ENCODE assay signal across 15 cellular contexts in the genomic region with DNA sequence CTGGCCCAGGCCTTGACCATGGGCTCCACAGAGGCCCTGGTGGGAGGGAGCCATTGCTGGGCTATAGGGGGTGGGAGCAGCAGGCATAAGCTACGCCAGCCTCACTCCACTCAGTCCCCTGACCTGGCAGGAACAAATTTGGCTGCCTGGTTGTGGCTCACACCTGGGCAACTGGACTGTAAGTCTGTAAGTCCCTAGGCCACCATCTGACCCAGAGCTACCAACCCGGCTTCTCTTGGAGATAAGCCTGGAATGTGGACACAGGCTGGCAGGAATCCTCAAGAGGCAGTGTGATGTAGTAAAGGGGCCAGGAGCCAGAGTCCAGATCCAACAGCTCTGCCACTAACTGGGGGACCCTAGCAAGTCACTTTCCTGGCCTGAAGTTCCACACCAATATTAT. TPM values are rescaled to one million over a fixed set of nuclear protein-coding genes. Genes with fewer than 3 reads are reported as not detected.
DNase-seq lines count a peak whose midpoint lies in the region; ATAC-seq and TF ChIP-seq lines count a peak whose summit lies in the region.
"Had no signal": no experiment of that assay in that cellular context is flagged by ENCODE, and none has a peak within 500 bp of the region (broad histone marks: within the 10 kb centered on the region; RNA-seq: fewer than 3 reads in every experiment).

No MANE protein-coding gene starts in this region.

- no peaks in the 10 kb centered on the region for H4K20me1 ChIP-seq in GM23338 (replicated peaks; ENCODE audit: insufficient read depth)

- no peaks in the 10 kb centered on the region for H3K9me2 ChIP-seq in GM23338 (ENCODE audit: insufficient read depth)

- no peaks in the 10 kb centered on the region for H3K36me3 Mint-ChIP-seq in Caco-2 (ENCODE audit: insufficient read depth, unreplicated experiment)
- no peaks in the 10 kb centered on the region for H3K36me3 Mint-ChIP-seq in CD4-positive, alpha-beta T cell (ENCODE audit: low read depth)
- H3K36me3 Mint-ChIP-seq in GM23338 (ENCODE audit: low read depth) = no peaks in the 10 kb centered on the region

- intact Hi-C loops in Caco-2 (cut with micrococcal nuclease; ENCODE audit: unreplicated experiment) (no loop called here), left ventricle myocardium superior (cut with micrococcal nuclease) (no loop called here), stomach (cut with DNase I; ENCODE audit: low total_unique reads) (no loop called here)
- intact Hi-C loops in CD4-positive, alpha-beta T cell (cut with DNase I, micrococcal nuclease) = no loop called here

- no peaks in the 10 kb centered on the region for H3K27me3 Mint-ChIP-seq in Caco-2 (ENCODE audit: insufficient read depth, unreplicated experiment)
- no peaks in the 10 kb centered on the region for H3K27me3 Mint-ChIP-seq in CD4-positive, alpha-beta T cell
- H3K27me3 Mint-ChIP-seq in GM23338 (ENCODE audit: insufficient read depth, low read depth, poor library complexity) = peaks cover 15% of the 10 kb centered on the region
- H3K27me3 Mint-ChIP-seq: IgD-negative memory B cell had no signal

- TF ChIP-seq CTCF in Caco-2 (IDR thresholded peaks at IDR 0.05; ENCODE audit: insufficient read depth in 1 of 2, low read depth in 1 of 2, low read length in 1 of 2, severe bottlenecking in 1 of 2, unreplicated experiment in 1 of 2) (no peak), stomach (IDR thresholded peaks at IDR 0.05) (no peak), GM23338 (conservative IDR thresholded peaks at IDR 0.05; ENCODE audit: low read depth in 2 of 2) (no peak)
- no peak for TF ChIP-seq CTCF in CD4-positive, alpha-beta T cell (IDR thresholded peaks at IDR 0.05)

- BruUV-seq in Caco-2 (replicated peaks; lab: Mats Ljungman, UMichigan) = no TSS peak

- peaks cover 4% of the 10 kb centered on the region for H3K4me1 Mint-ChIP-seq in Caco-2 (ENCODE audit: low read depth, unreplicated experiment)
- H3K4me1 Mint-ChIP-seq in CD4-positive, alpha-beta T cell (ENCODE audit: low read depth) = peaks cover 10% of the 10 kb centered on the region
- H3K4me1 Mint-ChIP-seq in GM23338 = no peaks in the 10 kb centered on the region

- H3K27ac ChIP-seq in stomach = peak overlapping the region in 2 of 5 donors; percentile 6 to 14
- H3K27ac ChIP-seq in CD4-positive, alpha-beta T cell (ENCODE audit: low read depth, low read length) = no peak overlapping the region
- no peak overlapping the region for H3K27ac ChIP-seq in GM23338 (ENCODE audit: low read depth)
- H3K27ac ChIP-seq: SJCRH30 had no signal

- H3F3A ChIP-seq in GM23338 (replicated peaks; ENCODE audit: low read depth) = no peaks in the 10 kb centered on the region

- H3K9me3 Mint-ChIP-seq in Caco-2 (ENCODE audit: unreplicated experiment) = no peaks in the 10 kb centered on the region
- H3K9me3 Mint-ChIP-seq in CD4-positive, alpha-beta T cell = no peaks in the 10 kb centered on the region
- H3K9me3 Mint-ChIP-seq in GM23338 = no peaks in the 10 kb centered on the region
- H3K9me3 Mint-ChIP-seq: IgD-negative memory B cell had no signal

- H3K9me3 ChIP-seq in Caco-2 = no peaks in the 10 kb centered on the region
- H3K9me3 ChIP-seq in stomach = no peaks in the 10 kb centered on the region
- no peaks in the 10 kb centered on the region for H3K9me3 ChIP-seq in CD4-positive, alpha-beta T cell (ENCODE audit: control insufficient read depth, low read length)
- H3K9me3 ChIP-seq: BE2C, SJCRH30 had no signal

- WGBS in stomach, 5 donors = 54 to 76% (median 63%) methylated on average over 2 of the region's 2 CpGs

- H3K79me2 ChIP-seq in GM23338 (replicated peaks; ENCODE audit: insufficient read depth) = no peaks in the 10 kb centered on the region

- H2AFZ ChIP-seq in GM23338 = no peak overlapping the region

- DNase-seq in Caco-2 = peak; percentile 39 to 68
- peak; percentile 20 for DNase-seq in astrocyte of the hippocampus (ENCODE audit: low read depth, low spot score)
- no peak for DNase-seq in left ventricle myocardium superior
- DNase-seq in stomach = peak; percentile 26
- DNase-seq in CD4-positive, alpha-beta T cell = no peak
- DNase-seq in GM23338 (ENCODE audit: low spot score) = no peak
- DNase-seq: BE2C, H7, NCI-H1417 treated with DMSO at 0.1 percent for 48 hours, NCI-H2081, NCI-H748 treated with DMSO at 0.1 percent for 48 hours, RPMI8226, SJCRH30 had no signal

- CTCF ChIA-PET in Caco-2 (lab: Charles Lee) = interaction anchor here (0.7 to 2.1 kb wide), 4 partner anchors 10 to 887 kb away, joined by 3 to 9 read pairs (median 4); no protein-coding TSS in a partner anchor
- CTCF ChIA-PET in CD4-positive, alpha-beta T cell (lab: Charles Lee) = no interaction called here

- TF ChIP-seq EP300 in stomach (IDR thresholded peaks at IDR 0.05) = no peak

- ATAC-seq in left ventricle myocardium superior (peak; percentile 59), GM21423 (IDR thresholded peaks at IDR 0.05; ENCODE audit: unreplicated experiment) (no peak), GM23338 (no peak)
- ATAC-seq in CD4-positive, alpha-beta T cell (ENCODE audit: poor library complexity) = no peak

- H3K36me3 ChIP-seq in Caco-2 (ENCODE audit: control insufficient read depth, insufficient read depth, low read length) (no peaks in the 10 kb centered on the region), stomach (no peaks in the 10 kb centered on the region), GM23338 (ENCODE audit: insufficient read depth) (no peaks in the 10 kb centered on the region)
- H3K36me3 ChIP-seq: BE2C, SJCRH30 had no signal

- H3K27me3 ChIP-seq in Caco-2 (replicated peaks; ENCODE audit: control insufficient read depth, insufficient read depth, low read length) (no peaks in the 10 kb centered on the region), stomach (no peaks in the 10 kb centered on the region), GM23338 (ENCODE audit: insufficient read depth) (no peaks in the 10 kb centered on the region)
- H3K27me3 ChIP-seq in CD4-positive, alpha-beta T cell (ENCODE audit: control insufficient read depth, insufficient read depth, low read length) = no peaks in the 10 kb centered on the region
- H3K27me3 ChIP-seq: BE2C, SJCRH30 had no signal

- no peak overlapping the region for H3K4me3 Mint-ChIP-seq in Caco-2 (ENCODE audit: unreplicated experiment)
- H3K4me3 Mint-ChIP-seq in CD4-positive, alpha-beta T cell = no peak overlapping the region
- no peak overlapping the region for H3K4me3 Mint-ChIP-seq in GM23338

- TF ChIP-seq POLR2A in stomach (IDR thresholded peaks at IDR 0.05) = no peak

- no peak overlapping the region for H3K4me2 ChIP-seq in GM23338

- H3K27ac Mint-ChIP-seq in Caco-2 (ENCODE audit: unreplicated experiment) (no peak overlapping the region), GM23338 (no peak overlapping the region)
- H3K27ac Mint-ChIP-seq in CD4-positive, alpha-beta T cell = no peak overlapping the region
- H3K27ac Mint-ChIP-seq: IgD-negative memory B cell had no signal

- H3K4me3 ChIP-seq in Caco-2 (ENCODE audit: low read depth, low read length) = no peak overlapping the region
- no peak overlapping the region for H3K4me3 ChIP-seq in stomach
- no peak overlapping the region for H3K4me3 ChIP-seq in GM23338
- H3K4me3 ChIP-seq: SJCRH30 had no signal

- POLR2A ChIA-PET in Caco-2 (lab: Charles Lee) = no interaction called here
- POLR2A ChIA-PET in CD4-positive, alpha-beta T cell (lab: Charles Lee) = no interaction called here

- H3K4me1 ChIP-seq in Caco-2 (peaks cover 9% of the 10 kb centered on the region), stomach (peaks cover 0 to 27% (median 0%) of the 10 kb centered on the region in 4 donors), GM23338 (ENCODE audit: insufficient read depth) (peaks cover 5% of the 10 kb centered on the region)
- H3K4me1 ChIP-seq: BE2C, SJCRH30 had no signal

TF ChIP-seq in GM23338, 12 proteins besides CTCF, POLR2A, EP300 and RAD21 (continues in another document):
- TF ChIP-seq, protein P1, sequence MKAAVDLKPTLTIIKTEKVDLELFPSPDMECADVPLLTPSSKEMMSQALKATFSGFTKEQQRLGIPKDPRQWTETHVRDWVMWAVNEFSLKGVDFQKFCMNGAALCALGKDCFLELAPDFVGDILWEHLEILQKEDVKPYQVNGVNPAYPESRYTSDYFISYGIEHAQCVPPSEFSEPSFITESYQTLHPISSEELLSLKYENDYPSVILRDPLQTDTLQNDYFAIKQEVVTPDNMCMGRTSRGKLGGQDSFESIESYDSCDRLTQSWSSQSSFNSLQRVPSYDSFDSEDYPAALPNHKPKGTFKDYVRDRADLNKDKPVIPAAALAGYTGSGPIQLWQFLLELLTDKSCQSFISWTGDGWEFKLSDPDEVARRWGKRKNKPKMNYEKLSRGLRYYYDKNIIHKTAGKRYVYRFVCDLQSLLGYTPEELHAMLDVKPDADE (IDR thresholded peaks at IDR 0.05) = no peak
- no peak for TF ChIP-seq NANOG (IDR thresholded peaks at IDR 0.05; ENCODE audit: borderline replicate concordance)
- no peak for TF ChIP-seq ZNF331 (CRISPR knock-in tag; IDR thresholded peaks at IDR 0.05; ENCODE audit: low read depth)
- TF ChIP-seq EZH2 (IDR thresholded peaks at IDR 0.05; ENCODE audit: low read depth, unreplicated experiment) = no peak
- no peak for TF ChIP-seq STAT1 (IDR thresholded peaks at IDR 0.05; ENCODE audit: unreplicated experiment)
- no peak for TF ChIP-seq JUNB (IDR thresholded peaks at IDR 0.05; ENCODE audit: unreplicated experiment)

RNA-seq across cellular contexts. Expression of a gene that starts 11.4 kb away (rescaled TPM):
- total RNA-seq in Caco-2 (2022) (0.58 TPM in 1 of 2 replicates, not detected in the other), left ventricle myocardium superior (5.8 TPM), stomach (10 to 100 TPM in 1 of 5 donors, 1 to 10 TPM in 3, under 1 TPM in 1; 0.29 to 30.4 (median 6.4) TPM)
- polyA plus RNA-seq in stomach (1 to 10 TPM; 3.1 to 10.0 (median 6.0) TPM), GM23338 (2016; fragmentation: Nextera tagmentation; extraction: Ambion mirVana) (0.45 TPM in 1 of 2 replicates, not detected in the other)
- total RNA-seq in CD4-positive, alpha-beta T cell = 1 to 10 TPM; 2.9 to 3.1 TPM
- not detected in 2 replicates for total RNA-seq in GM23338 (2014; rRNA removed; shearing (Covaris generic))

RNA-seq across cellular contexts. Expression of a gene that starts 56.7 kb away (rescaled TPM):
- 123 and 135 TPM in 2 replicates for total RNA-seq in Caco-2 (2022)
- total RNA-seq in left ventricle myocardium superior = 36.4 TPM
- total RNA-seq in stomach = 100 to 1,000 TPM in 1 of 5 donors, 10 to 100 TPM in 4; 26.3 to 101 (median 73.7) TPM
- 100 to 1,000 TPM in 1 of 3 donors, 10 to 100 TPM in 2; 54.5 to 106 (median 87.5) TPM for polyA plus RNA-seq in stomach
- total RNA-seq in CD4-positive, alpha-beta T cell = 10 to 100 TPM; 21.4 to 23.0 TPM
- 75.4 and 90.8 TPM in 2 replicates for total RNA-seq in GM23338 (2014; rRNA removed; shearing (Covaris generic))
- 95.9 and 98.9 TPM in 2 replicates for polyA plus RNA-seq in GM23338 (2016; fragmentation: Nextera tagmentation; extraction: Ambion mirVana)

Comparison
In these comparisons a context has a peak if more than half of its experiments do, and no peak if none do; other contexts are left out.
1. DNase-seq: peak in Caco-2 (2 of 2), astrocyte of the hippocampus (single experiment) and stomach (single experiment); none in left ventricle myocardium superior (single experiment), CD4-positive, alpha-beta T cell (0 of 10) and GM23338 (single experiment).